ENCODE assay signal across 24 cellular contexts in the genomic region with DNA sequence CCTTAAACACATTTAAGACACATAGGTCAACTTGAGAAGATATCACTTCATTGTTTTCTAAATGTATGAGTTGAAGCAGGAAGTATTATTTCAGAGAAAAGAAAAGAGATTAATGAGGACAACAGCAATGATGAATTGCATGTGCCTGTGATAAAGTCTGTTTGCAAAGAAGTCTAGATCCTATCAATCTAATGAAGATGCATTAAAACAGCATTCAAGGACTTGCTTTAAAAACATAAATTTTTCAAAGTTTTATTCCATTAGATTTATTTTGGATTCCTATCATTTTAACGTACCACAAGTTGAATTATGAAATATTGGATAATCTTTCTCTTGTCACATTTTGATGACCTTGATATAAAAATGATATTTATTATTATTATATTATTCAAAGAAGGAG.
"Had no signal": no experiment of that assay in that cellular context is flagged by ENCODE, and none has a peak within 500 bp of the region (broad histone marks: within the 10 kb centered on the region; RNA-seq: fewer than 3 reads in every experiment).

No MANE protein-coding gene starts in this region.

- H3K36me3 ChIP-seq: left ventricle myocardium inferior, ovary, right atrium auricular region, right lobe of liver, tibial nerve, uterus had no signal

- H3K27me3 Mint-ChIP-seq: natural killer cell treated with Interleukin-12 subunit alpha and Interleukin-12 subunit beta and Interleukin-15 and Interleukin-18, amount 100 ng/mL, for 72 hours; progenitor cell of endocrine pancreas; stimulated activated naive CD8-positive, alpha-beta T cell treated with anti-CD3 and anti-CD28 coated beads, Interleukin-15, amount 100 ng/mL, for 72 hours had no signal

- H3K4me1 Mint-ChIP-seq: naive thymus-derived CD4-positive, alpha-beta T cell; stimulated activated memory B cell treated with anti-CD40 and anti-IgM and Interleukin-4, amounts not matched to agents 10 μg/mL and 1 μg/mL and 100 μg/mL, for 72 hours; stimulated activated naive CD8-positive, alpha-beta T cell treated with anti-CD3 and anti-CD28 coated beads, Interleukin-15, amount 100 ng/mL, for 72 hours had no signal

- DNase-seq: islet precursor cell; left ventricle myocardium inferior; mesendoderm; midbrain; mucosa of descending colon; naive thymus-derived CD4-positive, alpha-beta T cell; ovary; right lobe of liver; stimulated activated CD4-positive, alpha-beta T cell treated with anti-CD3 and anti-CD28 coated beads, Interleukin-1b, Interleukin-23, amount 100 ng/mL, for 48 hours; stimulated activated CD4-positive, alpha-beta T cell treated with anti-CD3 and anti-CD28 coated beads, Interleukin-2, amount 100 ng/mL, for 48 hours; stimulated activated CD4-positive, alpha-beta T cell treated with anti-CD3 and anti-CD28 coated beads, Interleukin-4, amount 100 ng/mL, for 4 hours; stimulated activated CD8-positive, alpha-beta memory T cell treated with anti-CD3 and anti-CD28 coated beads, Interleukin-4, amount 100 ng/mL, for 48 hours; stimulated activated naive CD4-positive, alpha-beta T cell treated with Interleukin-2 at 50 U/mL for 16 hours; stimulated activated naive CD8-positive, alpha-beta T cell treated with anti-CD3 and anti-CD28 coated beads, Interleukin-15, amount 100 ng/mL, for 72 hours; substantia nigra; uterus had no signal

- H3K9me3 ChIP-seq: left ventricle myocardium inferior, mucosa of descending colon, ovary, right atrium auricular region, right lobe of liver, tibial nerve, uterus had no signal

- H3K27me3 ChIP-seq: right atrium auricular region, right lobe of liver, tibial nerve, uterus had no signal

- H3K27ac Mint-ChIP-seq: naive thymus-derived CD4-positive, alpha-beta T cell; natural killer cell treated with Interleukin-12 subunit alpha and Interleukin-12 subunit beta and Interleukin-15 and Interleukin-18, amount 100 ng/mL, for 72 hours; progenitor cell of endocrine pancreas; stimulated activated memory B cell treated with anti-CD40 and anti-IgM and Interleukin-4, amounts not matched to agents 10 μg/mL and 1 μg/mL and 100 μg/mL, for 72 hours; stimulated activated naive CD8-positive, alpha-beta T cell treated with anti-CD3 and anti-CD28 coated beads, Interleukin-15, amount 100 ng/mL, for 72 hours; type B pancreatic cell had no signal

- H3K36me3 Mint-ChIP-seq: naive thymus-derived CD4-positive, alpha-beta T cell; natural killer cell treated with Interleukin-12 subunit alpha and Interleukin-12 subunit beta and Interleukin-15 and Interleukin-18, amount 100 ng/mL, for 72 hours; stimulated activated memory B cell treated with anti-CD40 and anti-IgM and Interleukin-4, amounts not matched to agents 10 μg/mL and 1 μg/mL and 100 μg/mL, for 72 hours; type B pancreatic cell had no signal

- H3K4me2 ChIP-seq: smooth muscle cell had no signal

- H3K4me3 ChIP-seq: left ventricle myocardium inferior, lung, mucosa of descending colon, ovary, right atrium auricular region, right lobe of liver, smooth muscle cell, tibial nerve, uterus had no signal

- H3K4me1 ChIP-seq: left ventricle myocardium inferior, right atrium auricular region, right lobe of liver, uterus had no signal

- H3K9me3 Mint-ChIP-seq: naive thymus-derived CD4-positive, alpha-beta T cell; stimulated activated memory B cell treated with anti-CD40 and anti-IgM and Interleukin-4, amounts not matched to agents 10 μg/mL and 1 μg/mL and 100 μg/mL, for 72 hours; stimulated activated naive CD8-positive, alpha-beta T cell treated with anti-CD3 and anti-CD28 coated beads, Interleukin-15, amount 100 ng/mL, for 72 hours had no signal

- H3K27ac ChIP-seq: left ventricle myocardium inferior, ovary, right atrium auricular region, right lobe of liver, tibial nerve, uterus had no signal

- H3K4me3 Mint-ChIP-seq: naive thymus-derived CD4-positive, alpha-beta T cell; natural killer cell treated with Interleukin-12 subunit alpha and Interleukin-12 subunit beta and Interleukin-15 and Interleukin-18, amount 100 ng/mL, for 72 hours; stimulated activated memory B cell treated with anti-CD40 and anti-IgM and Interleukin-4, amounts not matched to agents 10 μg/mL and 1 μg/mL and 100 μg/mL, for 72 hours; stimulated activated naive CD8-positive, alpha-beta T cell treated with anti-CD3 and anti-CD28 coated beads, Interleukin-15, amount 100 ng/mL, for 72 hours; type B pancreatic cell had no signal
